9 cellular contexts compared by ENCODE assay signal in the genomic region with DNA sequence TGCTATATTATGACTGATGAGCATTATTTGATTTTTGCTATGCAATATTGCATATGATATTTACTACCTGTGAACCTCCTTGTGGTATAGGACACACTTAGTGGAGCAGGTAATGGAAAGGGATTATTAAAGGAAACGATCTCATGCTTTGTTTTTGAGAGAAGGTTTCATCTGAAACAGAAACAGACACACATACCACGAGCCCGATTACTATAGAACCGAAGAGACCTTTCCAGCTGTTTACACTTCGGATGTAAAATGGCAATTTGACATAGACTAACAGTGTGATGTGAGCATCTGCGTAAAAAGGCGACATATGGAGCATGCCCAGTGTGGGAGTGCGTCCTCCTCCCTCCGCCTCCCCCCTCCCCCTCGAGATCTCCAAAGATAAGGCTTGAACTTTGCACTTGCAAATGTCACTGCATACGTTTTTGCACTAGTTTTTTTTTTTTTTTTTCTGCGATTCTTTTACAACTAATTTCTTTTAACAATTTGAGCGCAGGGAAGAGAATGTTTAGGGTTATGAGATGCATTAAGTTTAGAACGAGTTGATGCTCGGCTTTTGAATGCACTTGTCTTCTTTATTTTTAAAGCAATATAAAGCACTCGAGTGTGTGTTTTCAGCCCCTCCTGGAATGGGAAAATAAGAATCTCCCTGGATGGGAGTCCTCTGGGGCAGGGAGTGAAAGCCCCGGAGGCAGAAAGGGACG.
A peak's percentile ranks its signal among the peaks of the same experiment; 100 is the strongest.
DNase-seq lines count a peak whose midpoint lies in the region; ATAC-seq, FAIRE-seq and TF ChIP-seq lines count a peak whose summit lies in the region.
"Had no signal": no experiment of that assay in that cellular context is flagged by ENCODE, and none has a peak within 500 bp of the region (broad histone marks: within the 10 kb centered on the region; RNA-seq: fewer than 3 reads in every experiment).

No MANE protein-coding gene starts in this region.

- peak overlapping the region; percentile 83 for H3K4me2 ChIP-seq in A549
- H3K4me2 ChIP-seq in IMR-90 (ENCODE audit: low read depth, low read length): peak overlapping the region; percentile 98

- H2AFZ ChIP-seq in IMR-90 (replicated peaks; ENCODE audit: low read length, poor library complexity): peak overlapping the region; percentile 53

- peak overlapping the region; percentile 46; the same call in 1 of the 2 replicates for H3K18ac ChIP-seq in IMR-90 (ENCODE audit: low read depth, low read length)

- H3K36me3 ChIP-seq in IMR-90 (ENCODE audit: control insufficient read depth, insufficient read depth, low read length) (no peaks in the 10 kb centered on the region), adipocyte (ENCODE audit: control insufficient read depth, insufficient read depth, low read length, severe bottlenecking) (no peaks in the 10 kb centered on the region)
- no peaks in the 10 kb centered on the region for H3K36me3 ChIP-seq in CD8-positive, alpha-beta memory T cell (ENCODE audit: insufficient read depth, low read length)
- H3K36me3 ChIP-seq: HAP-1 had no signal

- H4K5ac ChIP-seq in IMR-90 (ENCODE audit: low read depth, low read length): no peak overlapping the region; the same call in 1 of the 2 replicates

- H3K9me3 ChIP-seq in A549 (no peaks in the 10 kb centered on the region), IMR-90 (ENCODE audit: control insufficient read depth, insufficient read depth, low read length) (no peaks in the 10 kb centered on the region), adipocyte (ENCODE audit: control insufficient read depth, low read length) (no peaks in the 10 kb centered on the region)
- no peaks in the 10 kb centered on the region for H3K9me3 ChIP-seq in CD8-positive, alpha-beta memory T cell (ENCODE audit: low read length)
- H3K9me3 ChIP-seq: HAP-1 had no signal

- H2BK20ac ChIP-seq in IMR-90 (ENCODE audit: low read depth, low read length): no peak overlapping the region

- H2BK5ac ChIP-seq in IMR-90 (ENCODE audit: low read depth, low read length, poor library complexity, severe bottlenecking): no peak overlapping the region

- H3K79me1 ChIP-seq in IMR-90 (ENCODE audit: low read depth in 1 of 2, low read length in 2 of 2): no peaks in the 10 kb centered on the region

- ATAC-seq in A549: peak; percentile 59 to 71; a peak in 5 of 6 replicates
- peak; percentile 68 for ATAC-seq in GM18873 (IDR thresholded peaks at IDR 0.05; ENCODE audit: low FRiP score, unreplicated experiment)
- peak; percentile 68 for ATAC-seq in IMR-90 (ENCODE audit: low read depth)

- FAIRE-seq in A549 (lab: Jason Lieb, UNC): no peak

- H3K4me3 ChIP-seq in A549 (peak overlapping the region; percentile 31), IMR-90 (ENCODE audit: insufficient read depth, low read depth, low read length) (peak overlapping the region; percentile 24), adipocyte (ENCODE audit: low read length) (peak overlapping the region; percentile 52)
- no peak overlapping the region for H3K4me3 ChIP-seq in CD8-positive, alpha-beta memory T cell (ENCODE audit: low read length)
- H3K4me3 ChIP-seq: HAP-1 had no signal

- no peaks in the 10 kb centered on the region for H3K9me3 Mint-ChIP-seq in CD8-positive, alpha-beta memory T cell

- no peak overlapping the region for H3K56ac ChIP-seq in IMR-90 (ENCODE audit: extremely low read depth, insufficient read depth, low read length)

- no peak overlapping the region for H2AK9ac ChIP-seq in IMR-90 (replicated peaks; ENCODE audit: low read depth, low read length, poor library complexity)

- no peak overlapping the region for H3K4ac ChIP-seq in IMR-90 (ENCODE audit: low read depth, low read length)

- POLR2A ChIA-PET in A549 (lab: Yijun Ruan, JAX): no interaction called here
- POLR2A ChIA-PET in IMR-90 (lab: Charles Lee; ENCODE audit: unreplicated experiment): no interaction called here
- POLR2A ChIA-PET in CD8-positive, alpha-beta memory T cell (lab: Charles Lee): no interaction called here

- TF ChIP-seq POLR2A in A549 (IDR thresholded peaks at IDR 0.05; ENCODE audit: low read length) (no peak), IMR-90 (IDR thresholded peaks at IDR 0.05; ENCODE audit: low read depth, low read length) (no peak)

- no peaks in the 10 kb centered on the region for H4K20me1 ChIP-seq in IMR-90 (ENCODE audit: insufficient read depth, low read length)

- no peak overlapping the region for H2AK5ac ChIP-seq in IMR-90 (ENCODE audit: low read depth, low read length)

- H3K4me1 Mint-ChIP-seq in CD8-positive, alpha-beta memory T cell: peaks cover 6 to 13% (median 10%) of the 10 kb centered on the region in 3 donors

- DNase-seq in A549 (ENCODE audit: low read depth in 1 of 2, low spot score in 1 of 2) (peak in 1 of 2 experiments; percentile 29), IMR-90 (peak; percentile 3), adipocyte (ENCODE audit: low read depth) (no peak), medulla oblongata (ENCODE audit: extremely low spot score) (peak; percentile 31), NCI-H345 (lab: John Stamatoyannopoulos, UW) (no peak), HK-2 (ENCODE audit: unreplicated experiment) (no peak)
- no peak for DNase-seq in CD8-positive, alpha-beta memory T cell

- TF ChIP-seq CTCF in A549 (IDR thresholded peaks at IDR 0.05) (no peak), IMR-90 (conservative IDR thresholded peaks at IDR 0.05; ENCODE audit: low read depth, low read length) (no peak)

- no peak overlapping the region for H2BK120ac ChIP-seq in IMR-90 (ENCODE audit: low read depth, low read length)

- H3K27ac ChIP-seq in A549 (no peak overlapping the region), IMR-90 (ENCODE audit: insufficient read depth, low read length) (no peak overlapping the region)
- no peak overlapping the region for H3K27ac ChIP-seq in CD8-positive, alpha-beta memory T cell (ENCODE audit: low read depth, low read length)

- 4% methylated on average over 18 of the region's 18 CpGs for WGBS in A549 (ENCODE audit: missing lambda C conversion rate)
- 43% methylated on average over 2 of the region's 18 CpGs; no CpG with 5 or more reads in 1 of the 2 experiments for WGBS in IMR-90 (ENCODE audit: extremely low coverage in 2 of 2, insufficient read length in 1 of 2), 2 experiments

- TF ChIP-seq EP300 in A549 (IDR thresholded peaks at IDR 0.05): no peak

- H3K27me3 Mint-ChIP-seq in CD8-positive, alpha-beta memory T cell: peaks cover 3% of the 10 kb centered on the region in 2 donors

- CTCF ChIA-PET in A549 (lab: Yijun Ruan, JAX): no interaction called here
- CTCF ChIA-PET in IMR-90 (lab: Yijun Ruan, JAX): no interaction called here
- CTCF ChIA-PET in CD8-positive, alpha-beta memory T cell (lab: Charles Lee): no interaction called here

- in situ Hi-C loops in IMR-90 (cut with MboI; ENCODE audit: low sequenced_read_pairs): no loop called here

- H3K27me3 ChIP-seq in IMR-90 (ENCODE audit: control insufficient read depth, insufficient read depth, low read length) (peaks cover 3% of the 10 kb centered on the region), adipocyte (replicated peaks; ENCODE audit: control insufficient read depth, insufficient read depth, low read length) (peaks cover 21% of the 10 kb centered on the region)
- no peaks in the 10 kb centered on the region for H3K27me3 ChIP-seq in CD8-positive, alpha-beta memory T cell (ENCODE audit: insufficient read depth, low read length, poor library complexity, severe bottlenecking)

- no peaks in the 10 kb centered on the region for H3K36me3 Mint-ChIP-seq in CD8-positive, alpha-beta memory T cell

- H3K9ac ChIP-seq in IMR-90 (ENCODE audit: low read depth, low read length) (peak overlapping the region; percentile 15; the same call in 1 of the 2 replicates), adipocyte (ENCODE audit: low read length) (no peak overlapping the region)

- H3K9me1 ChIP-seq in IMR-90 (ENCODE audit: insufficient read depth, low read length): no peaks in the 10 kb centered on the region

- intact Hi-C loops in IMR-90 (cut with micrococcal nuclease): no loop called here

- TF ChIP-seq RAD21 in A549 (conservative IDR thresholded peaks at IDR 0.05 in 1 of 2, IDR thresholded peaks at IDR 0.05 in 1 of 2) (no peak), IMR-90 (IDR thresholded peaks at IDR 0.05; ENCODE audit: low read length) (no peak)

- H3K14ac ChIP-seq in IMR-90 (replicated peaks; ENCODE audit: low read depth, low read length): no peak overlapping the region

- no peak overlapping the region for H2BK15ac ChIP-seq in IMR-90 (ENCODE audit: low read depth, low read length)

- BruUV-seq in IMR-90 (replicated peaks; lab: Mats Ljungman, UMichigan): no TSS peak

- H3K4me1 ChIP-seq in A549 (no peaks in the 10 kb centered on the region), IMR-90 (ENCODE audit: control insufficient read depth, insufficient read depth, low read length) (peaks cover 7% of the 10 kb centered on the region), adipocyte (ENCODE audit: control insufficient read depth, insufficient read depth, low read length) (peaks cover 8% of the 10 kb centered on the region)
- no peaks in the 10 kb centered on the region for H3K4me1 ChIP-seq in CD8-positive, alpha-beta memory T cell (ENCODE audit: insufficient read depth, low read length)

- H4K8ac ChIP-seq in IMR-90 (ENCODE audit: low read depth in 2 of 2, low read length in 2 of 2): peak overlapping the region in 1 of 2 experiments; percentile 26; a peak in 1 of 4 replicates

- H4K91ac ChIP-seq in IMR-90 (ENCODE audit: insufficient read depth, low read depth, low read length): no peak overlapping the region

- peak overlapping the region in 1 of 7 donors; percentile 21 for H3K4me3 Mint-ChIP-seq in CD8-positive, alpha-beta memory T cell

- no peak overlapping the region for H3K23ac ChIP-seq in IMR-90 (ENCODE audit: low read depth, low read length)

- no peak overlapping the region for H3K27ac Mint-ChIP-seq in CD8-positive, alpha-beta memory T cell

- dilution Hi-C loops in IMR-90 (cut with HindIII; ENCODE audit: low sequenced_read_pairs, unreplicated experiment): no loop called here

TF ChIP-seq in IMR-90, 13 proteins besides CTCF, POLR2A, EP300 and RAD21 (continues in another document):
- no peak for TF ChIP-seq RFX5 (IDR thresholded peaks at IDR 0.05; ENCODE audit: low read depth, low read length)
- no peak for TF ChIP-seq CHD1 (IDR thresholded peaks at IDR 0.05; ENCODE audit: low read depth, low read length)
- TF ChIP-seq MAFK (IDR thresholded peaks at IDR 0.05; ENCODE audit: low read depth, low read length): no peak
- TF ChIP-seq RCOR1 (IDR thresholded peaks at IDR 0.05; ENCODE audit: insufficient replicate concordance, low read length): no peak
- TF ChIP-seq, protein P1, sequence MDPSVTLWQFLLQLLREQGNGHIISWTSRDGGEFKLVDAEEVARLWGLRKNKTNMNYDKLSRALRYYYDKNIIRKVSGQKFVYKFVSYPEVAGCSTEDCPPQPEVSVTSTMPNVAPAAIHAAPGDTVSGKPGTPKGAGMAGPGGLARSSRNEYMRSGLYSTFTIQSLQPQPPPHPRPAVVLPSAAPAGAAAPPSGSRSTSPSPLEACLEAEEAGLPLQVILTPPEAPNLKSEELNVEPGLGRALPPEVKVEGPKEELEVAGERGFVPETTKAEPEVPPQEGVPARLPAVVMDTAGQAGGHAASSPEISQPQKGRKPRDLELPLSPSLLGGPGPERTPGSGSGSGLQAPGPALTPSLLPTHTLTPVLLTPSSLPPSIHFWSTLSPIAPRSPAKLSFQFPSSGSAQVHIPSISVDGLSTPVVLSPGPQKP (IDR thresholded peaks at IDR 0.05; ENCODE audit: borderline replicate concordance, low read depth, low read length): no peak
- TF ChIP-seq MXI1 (IDR thresholded peaks at IDR 0.05; ENCODE audit: borderline replicate concordance, low read depth, low read length): no peak

Comparison
In these comparisons a context has a peak if more than half of its experiments do, and no peak if none do; other contexts are left out.
1. DNase-seq: peak in IMR-90 (single experiment) and medulla oblongata (single experiment); none in adipocyte (single experiment), NCI-H345 (single experiment), HK-2 (single experiment) and CD8-positive, alpha-beta memory T cell (0 of 5).
2. Peak in every context shown above with its lines, with median percentiles within 50 percentile points of each other: ATAC-seq.